28 cellular contexts compared by ENCODE assay signal in genomic region chrX:87327267-87327666, GRCh38.
"Had no signal": no experiment of that assay in that cellular context is flagged by ENCODE, and none has a peak within 500 bp of the region (broad histone marks: within the 10 kb centered on the region; RNA-seq: fewer than 3 reads in every experiment).

No MANE protein-coding gene starts in this region.

- H3K27me3 ChIP-seq: stomach, suprapubic skin, testis, thyroid gland, tibial artery, tibial nerve, transverse colon, upper lobe of left lung, upper lobe of right lung, uterus, vagina had no signal

- H3K4me3 ChIP-seq: stomach, suprapubic skin, testis, thoracic aorta, thyroid gland, tibial artery, tibial nerve, transverse colon, upper lobe of left lung, upper lobe of right lung, uterus, vagina had no signal

- H3K9me3 Mint-ChIP-seq: stimulated activated memory B cell treated with anti-CD40 and anti-IgM and Interleukin-4, amounts not matched to agents 10 μg/mL and 1 μg/mL and 100 μg/mL, for 72 hours; stimulated activated naive B cell treated with anti-CD40 and anti-IgM and Interleukin-4, amounts not matched to agents 10 μg/mL and 1 μg/mL and 100 μg/mL, for 72 hours; stimulated activated naive CD8-positive, alpha-beta T cell treated with anti-CD3 and anti-CD28 coated beads, Interleukin-15, amount 100 ng/mL, for 72 hours; stimulated activated naive CD8-positive, alpha-beta T cell treated with anti-CD3 and anti-CD28 coated beads, Interleukin-15, Interleukin-2, amounts not matched to agents 100 ng/mL and 50 ng/mL, for 24 hours; type B pancreatic cell had no signal

- H3K27ac Mint-ChIP-seq: stimulated activated effector memory CD8-positive, alpha-beta T cell treated with anti-CD3 and anti-CD28 coated beads, Interleukin-12 subunit alpha, Interleukin-12 subunit beta, amount 100 ng/mL, for 72 hours; stimulated activated memory B cell treated with anti-CD40 and anti-IgM and Interleukin-4, amounts not matched to agents 10 μg/mL and 1 μg/mL and 100 μg/mL, for 72 hours; stimulated activated naive B cell treated with anti-CD40 and anti-IgM and Interleukin-4, amounts not matched to agents 10 μg/mL and 1 μg/mL and 100 μg/mL, for 72 hours; stimulated activated naive CD8-positive, alpha-beta T cell treated with anti-CD3 and anti-CD28 coated beads, Interleukin-15, amount 100 ng/mL, for 72 hours; stimulated activated naive CD8-positive, alpha-beta T cell treated with anti-CD3 and anti-CD28 coated beads, Interleukin-15, Interleukin-2, amounts not matched to agents 100 ng/mL and 50 ng/mL, for 24 hours; type B pancreatic cell had no signal

- H3K36me3 ChIP-seq: stomach, suprapubic skin, thoracic aorta, thyroid gland, tibial artery, tibial nerve, transverse colon, upper lobe of left lung, upper lobe of right lung, uterus, vagina had no signal

- H3K27me3 Mint-ChIP-seq: stimulated activated memory B cell treated with anti-CD40 and anti-IgM and Interleukin-4, amounts not matched to agents 10 μg/mL and 1 μg/mL and 100 μg/mL, for 72 hours; stimulated activated naive B cell treated with anti-CD40 and anti-IgM and Interleukin-4, amounts not matched to agents 10 μg/mL and 1 μg/mL and 100 μg/mL, for 72 hours; stimulated activated naive CD8-positive, alpha-beta T cell treated with anti-CD3 and anti-CD28 coated beads, Interleukin-15, amount 100 ng/mL, for 72 hours; stimulated activated naive CD8-positive, alpha-beta T cell treated with anti-CD3 and anti-CD28 coated beads, Interleukin-15, Interleukin-2, amounts not matched to agents 100 ng/mL and 50 ng/mL, for 24 hours; type B pancreatic cell had no signal

- H3K9me3 ChIP-seq: suprapubic skin, testis, thoracic aorta, thyroid gland, tibial artery, transverse colon, upper lobe of left lung, upper lobe of right lung, uterus, vagina had no signal

- H3K36me3 Mint-ChIP-seq: stimulated activated effector memory CD8-positive, alpha-beta T cell treated with anti-CD3 and anti-CD28 coated beads, Interleukin-12 subunit alpha, Interleukin-12 subunit beta, amount 100 ng/mL, for 72 hours; stimulated activated memory B cell treated with anti-CD40 and anti-IgM and Interleukin-4, amounts not matched to agents 10 μg/mL and 1 μg/mL and 100 μg/mL, for 72 hours; stimulated activated naive B cell treated with anti-CD40 and anti-IgM and Interleukin-4, amounts not matched to agents 10 μg/mL and 1 μg/mL and 100 μg/mL, for 72 hours; type B pancreatic cell had no signal

- ATAC-seq: stimulated activated effector memory CD8-positive, alpha-beta T cell treated with anti-CD3 and anti-CD28 coated beads, Interleukin-12 subunit alpha, Interleukin-12 subunit beta, amount 100 ng/mL, for 72 hours; stimulated activated memory B cell treated with anti-CD40 and anti-IgM and Interleukin-4, amounts not matched to agents 10 μg/mL and 1 μg/mL and 100 μg/mL, for 72 hours; stimulated activated naive B cell treated with anti-CD40 and anti-IgM and Interleukin-4, amounts not matched to agents 10 μg/mL and 1 μg/mL and 100 μg/mL, for 72 hours; stimulated activated naive CD8-positive, alpha-beta T cell treated with anti-CD3 and anti-CD28 coated beads, Interleukin-15, amount 100 ng/mL, for 72 hours; stimulated activated naive CD8-positive, alpha-beta T cell treated with anti-CD3 and anti-CD28 coated beads, Interleukin-15, Interleukin-2, amounts not matched to agents 100 U/mL and 50 U/mL, for 24 hours; upper lobe of right lung had no signal

- H3K4me1 Mint-ChIP-seq: stimulated activated effector memory CD8-positive, alpha-beta T cell treated with anti-CD3 and anti-CD28 coated beads, Interleukin-12 subunit alpha, Interleukin-12 subunit beta, amount 100 ng/mL, for 72 hours; stimulated activated memory B cell treated with anti-CD40 and anti-IgM and Interleukin-4, amounts not matched to agents 10 μg/mL and 1 μg/mL and 100 μg/mL, for 72 hours; stimulated activated naive B cell treated with anti-CD40 and anti-IgM and Interleukin-4, amounts not matched to agents 10 μg/mL and 1 μg/mL and 100 μg/mL, for 72 hours; stimulated activated naive CD8-positive, alpha-beta T cell treated with anti-CD3 and anti-CD28 coated beads, Interleukin-15, amount 100 ng/mL, for 72 hours had no signal

- H3K27ac ChIP-seq: stomach, suprapubic skin, testis, thoracic aorta, thyroid gland, tibial artery, tibial nerve, transverse colon, upper lobe of left lung, upper lobe of right lung, uterus, vagina had no signal

- H3K4me1 ChIP-seq: stomach, suprapubic skin, testis, thyroid gland, tibial artery, tibial nerve, transverse colon, upper lobe of left lung, upper lobe of right lung, uterus, vagina had no signal

- DNase-seq: stimulated activated CD4-positive, alpha-beta T cell treated with anti-CD3 and anti-CD28 coated beads, Interleukin-2, amount 100 ng/mL, for 48 hours; stimulated activated CD4-positive, alpha-beta T cell treated with anti-CD3 and anti-CD28 coated beads, Interleukin-4, amount 100 ng/mL, for 1 hour; stimulated activated CD4-positive, alpha-beta T cell treated with anti-CD3 and anti-CD28 coated beads, Interleukin-4, amount 100 ng/mL, for 24 hours; stimulated activated CD4-positive, alpha-beta T cell treated with anti-CD3 and anti-CD28 coated beads, Interleukin-4, amount 100 ng/mL, for 4 hours; stimulated activated CD8-positive, alpha-beta memory T cell treated with anti-CD3 and anti-CD28 coated beads, Interleukin-4, amount 100 ng/mL, for 48 hours; stimulated activated naive B cell treated with anti-CD40 and anti-IgM and Interleukin-4, amounts not matched to agents 10 μg/mL and 1 μg/mL and 100 μg/mL, for 72 hours; stimulated activated naive CD4-positive, alpha-beta T cell; stimulated activated naive CD4-positive, alpha-beta T cell treated with Interleukin-2 at 50 U/mL for 16 hours; stimulated activated naive CD8-positive, alpha-beta T cell treated with anti-CD3 and anti-CD28 coated beads, Interleukin-15, amount 100 ng/mL, for 72 hours; stimulated activated naive CD8-positive, alpha-beta T cell treated with anti-CD3 and anti-CD28 coated beads, Interleukin-15, Interleukin-2, amounts not matched to agents 100 U/mL and 50 U/mL, for 24 hours; stomach; substantia nigra; testis; thyroid gland; tibial artery; transverse colon; trophoblast cell; upper lobe of left lung; upper lobe of right lung; uterus had no signal

- H3K4me3 Mint-ChIP-seq: stimulated activated effector memory CD8-positive, alpha-beta T cell treated with anti-CD3 and anti-CD28 coated beads, Interleukin-12 subunit alpha, Interleukin-12 subunit beta, amount 100 ng/mL, for 72 hours; stimulated activated memory B cell treated with anti-CD40 and anti-IgM and Interleukin-4, amounts not matched to agents 10 μg/mL and 1 μg/mL and 100 μg/mL, for 72 hours; stimulated activated naive B cell treated with anti-CD40 and anti-IgM and Interleukin-4, amounts not matched to agents 10 μg/mL and 1 μg/mL and 100 μg/mL, for 72 hours; stimulated activated naive CD8-positive, alpha-beta T cell treated with anti-CD3 and anti-CD28 coated beads, Interleukin-15, amount 100 ng/mL, for 72 hours; stimulated activated naive CD8-positive, alpha-beta T cell treated with anti-CD3 and anti-CD28 coated beads, Interleukin-15, Interleukin-2, amounts not matched to agents 100 ng/mL and 50 ng/mL, for 24 hours; type B pancreatic cell had no signal
